In genomic region chr17:6912110-6913051, GRCh38 we compare ENCODE assay signal across 13 cellular contexts.
"Had no signal": no experiment of that assay in that cellular context is flagged by ENCODE, and none has a peak within 500 bp of the region (broad histone marks: within the 10 kb centered on the region; RNA-seq: fewer than 3 reads in every experiment).

No MANE protein-coding gene starts in this region.

- H3K36me3 ChIP-seq: neural progenitor cell, pancreas, stomach, thoracic aorta had no signal

- H3K9me3 Mint-ChIP-seq: activated naive CD4-positive, alpha-beta T cell treated with anti-CD3 and anti-CD28 coated beads, Interleukin-2, amount 10 ng/mL, durations not matched to agents 7 days and 5 days; activated T-helper 2 cell treated with anti-CD3 and anti-CD28 coated beads, Interferon-gamma antibody, Interleukin-2, Interleukin-4, amounts not matched to agents 10 μg/mL and 5 μg/mL and 100 μg/mL, durations not matched to agents 14 hours and 24 hours and 36 hours; dendritic cell treated with granulocyte-macrophage colony-stimulating factor and Interleukin-4, amounts not matched to agents 40 ng/mL and 50 ng/mL, for 4 days; effector memory CD8-positive, alpha-beta T cell; neural progenitor cell had no signal

- H3K4me1 ChIP-seq: neural progenitor cell had no signal

- H3K4me3 ChIP-seq: neural progenitor cell, pancreas, stomach, thoracic aorta had no signal

- H3K36me3 Mint-ChIP-seq: activated naive CD4-positive, alpha-beta T cell treated with anti-CD3 and anti-CD28 coated beads, Interleukin-2, amount 10 ng/mL, durations not matched to agents 7 days and 5 days; neural progenitor cell had no signal

- H3K4me2 ChIP-seq: neural progenitor cell had no signal

- H3K9ac ChIP-seq: neural progenitor cell had no signal

- H2AFZ ChIP-seq: neural progenitor cell had no signal

- H3K4me1 Mint-ChIP-seq: neural progenitor cell had no signal

- H3K27me3 ChIP-seq: pancreas had no signal

- DNase-seq: activated CD4-positive, alpha-beta T cell treated with anti-CD3 and anti-CD28 coated beads for 4 hours; activated naive CD4-positive, alpha-beta T cell treated with anti-CD3 and anti-CD28 coated beads, Interleukin-2, amount 10 ng/mL, durations not matched to agents 7 days and 5 days; activated T-cell treated with anti-CD3 and anti-CD28 coated beads for 4 hours; effector memory CD8-positive, alpha-beta T cell; left ventricle myocardium superior; pancreas; stimulated activated CD4-positive, alpha-beta T cell treated with anti-CD3 and anti-CD28 coated beads, Interleukin-4, amount 100 ng/mL, for 1 hour; stomach had no signal

- H3K9me3 ChIP-seq: pancreas, stomach, thoracic aorta had no signal

- H3K4me3 Mint-ChIP-seq: activated naive CD4-positive, alpha-beta T cell treated with anti-CD3 and anti-CD28 coated beads, Interleukin-2, amount 10 ng/mL, durations not matched to agents 7 days and 5 days; dendritic cell treated with granulocyte-macrophage colony-stimulating factor and Interleukin-4, amounts not matched to agents 40 ng/mL and 50 ng/mL, for 4 days; effector memory CD8-positive, alpha-beta T cell; neural progenitor cell had no signal

- FAIRE-seq: pancreas had no signal

- H3K27ac Mint-ChIP-seq: activated naive CD4-positive, alpha-beta T cell treated with anti-CD3 and anti-CD28 coated beads, Interleukin-2, amount 10 ng/mL, durations not matched to agents 7 days and 5 days; activated T-helper 2 cell treated with anti-CD3 and anti-CD28 coated beads, Interferon-gamma antibody, Interleukin-2, Interleukin-4, amounts not matched to agents 10 μg/mL and 5 μg/mL and 100 μg/mL, durations not matched to agents 14 hours and 24 hours and 36 hours; dendritic cell treated with granulocyte-macrophage colony-stimulating factor and Interleukin-4, amounts not matched to agents 40 ng/mL and 50 ng/mL, for 4 days; neural progenitor cell had no signal

- ATAC-seq: effector memory CD8-positive, alpha-beta T cell; left ventricle myocardium superior; pancreas had no signal

- H3K27ac ChIP-seq: epithelial cell of prostate, neural progenitor cell, pancreas, stomach, thoracic aorta had no signal
